ENCODE assay signal across 1 cellular context in the genomic region with DNA sequence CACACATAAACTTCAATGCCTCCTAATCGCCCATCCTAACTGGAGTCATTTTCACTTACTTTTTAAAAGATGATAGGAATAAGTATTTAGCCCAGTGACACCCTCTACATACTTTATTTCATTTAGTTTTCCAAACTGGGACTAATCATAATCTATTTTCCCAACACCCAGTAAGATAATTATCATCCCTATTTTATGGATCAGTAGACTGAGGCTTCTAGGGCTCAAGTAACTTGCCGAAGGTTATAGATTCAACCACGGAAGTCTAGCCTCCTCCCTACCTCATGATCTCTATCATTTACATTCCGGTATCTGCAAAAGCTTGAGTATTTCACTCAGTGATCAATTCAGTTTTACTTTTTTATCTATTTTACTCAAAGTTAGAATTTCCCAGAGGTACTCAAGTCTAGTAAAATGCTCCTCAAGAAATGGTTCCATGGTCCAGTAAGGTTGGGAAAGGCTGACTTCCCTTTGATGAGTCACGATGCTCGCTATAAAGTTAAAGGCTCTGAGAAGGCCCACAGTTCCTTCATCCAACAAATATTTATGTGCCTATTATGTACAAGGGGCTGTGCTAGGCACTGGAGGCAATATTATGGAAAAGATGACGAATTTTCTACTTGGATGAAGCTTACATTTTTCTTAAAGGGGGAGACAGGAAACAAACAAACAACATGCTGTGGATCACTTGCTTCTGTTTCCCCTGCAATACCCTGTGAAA.
A peak's percentile ranks its signal among the peaks of the same experiment; 100 is the strongest.
TF ChIP-seq lines count a peak whose summit lies in the region.

No MANE protein-coding gene starts in this region.

TF ChIP-seq in HepG2, 621 proteins besides CTCF, POLR2A, EP300 and RAD21 (continued from another document):
- TF ChIP-seq RBM22 (optimal IDR thresholded peaks at IDR 0.05; ENCODE audit: low read length) = peak; percentile 57
- no peak for TF ChIP-seq ZNF562 (CRISPR knock-in tag; IDR thresholded peaks at IDR 0.05; ENCODE audit: borderline replicate concordance)
- no peak for TF ChIP-seq MLX (CRISPR knock-in tag; IDR thresholded peaks at IDR 0.05)
- TF ChIP-seq HNF4G (IDR thresholded peaks at IDR 0.05; ENCODE audit: borderline replicate concordance, low read depth, low read length) = no peak
- no peak for TF ChIP-seq HNF4G (CRISPR knock-in tag; IDR thresholded peaks at IDR 0.05; ENCODE audit: borderline replicate concordance, low read depth)
- no peak for TF ChIP-seq ZNF781 (CRISPR knock-in tag; IDR thresholded peaks at IDR 0.05; ENCODE audit: borderline replicate concordance, not compliant biosample characterization)
- TF ChIP-seq HCFC1 (IDR thresholded peaks at IDR 0.05; ENCODE audit: low read depth, low read length) = no peak
- no peak for TF ChIP-seq NKX3-1 (CRISPR knock-in tag; IDR thresholded peaks at IDR 0.05)
- no peak for TF ChIP-seq NAIF1 (CRISPR knock-in tag; IDR thresholded peaks at IDR 0.05; ENCODE audit: borderline replicate concordance)
- TF ChIP-seq, protein P1, sequence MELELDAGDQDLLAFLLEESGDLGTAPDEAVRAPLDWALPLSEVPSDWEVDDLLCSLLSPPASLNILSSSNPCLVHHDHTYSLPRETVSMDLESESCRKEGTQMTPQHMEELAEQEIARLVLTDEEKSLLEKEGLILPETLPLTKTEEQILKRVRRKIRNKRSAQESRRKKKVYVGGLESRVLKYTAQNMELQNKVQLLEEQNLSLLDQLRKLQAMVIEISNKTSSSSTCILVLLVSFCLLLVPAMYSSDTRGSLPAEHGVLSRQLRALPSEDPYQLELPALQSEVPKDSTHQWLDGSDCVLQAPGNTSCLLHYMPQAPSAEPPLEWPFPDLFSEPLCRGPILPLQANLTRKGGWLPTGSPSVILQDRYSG (CRISPR knock-in tag; IDR thresholded peaks at IDR 0.05) = no peak
- no peak for TF ChIP-seq ZNF678 (CRISPR knock-in tag; IDR thresholded peaks at IDR 0.05)
- TF ChIP-seq DNMT1 (CRISPR knock-in tag; IDR thresholded peaks at IDR 0.05) = no peak
- no peak for TF ChIP-seq RNF2 (conservative IDR thresholded peaks at IDR 0.05; ENCODE audit: low read depth)
- TF ChIP-seq ARID3A (IDR thresholded peaks at IDR 0.05; ENCODE audit: low read depth, low read length) = no peak
- TF ChIP-seq REL (CRISPR knock-in tag; conservative IDR thresholded peaks at IDR 0.05) = no peak
